14 cellular contexts compared by ENCODE assay signal in the genomic region with DNA sequence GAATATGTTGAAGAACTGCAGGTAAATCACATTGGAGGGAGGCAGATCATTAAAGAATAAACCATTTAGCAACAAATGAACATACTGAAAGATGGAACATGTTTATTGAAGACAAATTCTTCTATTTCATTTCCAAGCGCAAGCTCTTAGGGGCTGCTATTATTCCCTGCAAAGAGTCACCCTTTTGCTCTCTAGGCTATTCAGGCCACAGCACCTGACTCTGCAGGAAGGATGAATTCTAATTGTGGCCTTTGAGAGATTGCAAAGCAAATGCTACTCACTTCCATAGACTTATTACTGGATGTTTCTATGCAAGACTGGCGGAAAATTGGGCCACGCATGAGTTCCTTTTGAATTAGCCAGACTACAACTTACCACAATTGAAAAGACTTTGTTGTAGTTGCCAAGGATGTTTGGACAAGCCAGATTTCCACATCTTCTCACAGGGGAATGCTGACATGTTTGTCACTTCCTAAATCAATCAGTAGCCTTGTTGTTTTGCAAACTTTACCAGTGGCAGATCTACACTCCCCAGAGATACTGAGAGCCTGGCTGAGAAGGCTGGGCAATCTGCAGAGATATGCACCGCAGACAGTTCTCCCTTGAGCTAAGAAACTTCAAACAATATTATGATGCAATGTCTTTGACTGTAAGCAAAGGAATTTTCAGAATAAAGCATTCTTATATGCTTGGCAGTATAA.
DNase-seq lines count a peak whose midpoint lies in the region; ATAC-seq, FAIRE-seq and TF ChIP-seq lines count a peak whose summit lies in the region.
"Had no signal": no experiment of that assay in that cellular context is flagged by ENCODE, and none has a peak within 500 bp of the region (broad histone marks: within the 10 kb centered on the region; RNA-seq: fewer than 3 reads in every experiment).

No MANE protein-coding gene starts in this region.

- no peak for TF ChIP-seq EP300 in A549 (IDR thresholded peaks at IDR 0.05)

- POLR2A ChIA-PET in A549 (lab: Yijun Ruan, JAX) = no interaction called here
- POLR2A ChIA-PET in activated CD8-positive, alpha-beta T cell treated with anti-CD3 and anti-CD28 coated beads, Interleukin-2, amount 10 ng/mL, durations not matched to agents 7 days and 5 days (lab: Charles Lee) = no interaction called here
- POLR2A ChIA-PET in T-cell (lab: Charles Lee) = no interaction called here

- H3K36me3 ChIP-seq in astrocyte (ENCODE audit: insufficient read depth, low read length) = no peaks in the 10 kb centered on the region
- H3K36me3 ChIP-seq: tibial nerve had no signal

- H3K27me3 ChIP-seq in astrocyte (ENCODE audit: insufficient read depth, low read length) = no peaks in the 10 kb centered on the region
- H3K27me3 ChIP-seq: body of pancreas, tibial nerve had no signal

- H3K4me3 ChIP-seq in A549 (no peak overlapping the region), astrocyte (ENCODE audit: insufficient read depth, low read depth, low read length) (no peak overlapping the region)
- H3K4me3 ChIP-seq: body of pancreas, tibial nerve had no signal

- H3K27me3 Mint-ChIP-seq in astrocyte (ENCODE audit: low read depth, unreplicated experiment) (no peaks in the 10 kb centered on the region), T-cell (no peaks in the 10 kb centered on the region)
- H3K27me3 Mint-ChIP-seq in activated CD8-positive, alpha-beta T cell treated with anti-CD3 and anti-CD28 coated beads, Interleukin-2, amount 10 ng/mL, durations not matched to agents 7 days and 5 days (ENCODE audit: low read depth) = no peaks in the 10 kb centered on the region
- H3K27me3 Mint-ChIP-seq: activated B cell treated with CpG ODN at 0.5 μM for 24 hours had no signal

- H3K9me3 Mint-ChIP-seq in astrocyte (ENCODE audit: unreplicated experiment) = no peaks in the 10 kb centered on the region
- H3K9me3 Mint-ChIP-seq in activated CD8-positive, alpha-beta T cell treated with anti-CD3 and anti-CD28 coated beads, Interleukin-2, amount 10 ng/mL, durations not matched to agents 7 days and 5 days (ENCODE audit: insufficient read depth) = no peaks in the 10 kb centered on the region
- H3K9me3 Mint-ChIP-seq in T-cell = peaks cover under 1 to 8% (median 2%) of the 10 kb centered on the region in 3 donors
- H3K9me3 Mint-ChIP-seq: activated B cell treated with CpG ODN at 0.5 μM for 24 hours had no signal

- peak in 1 of 2 experiments; percentile 20 for DNase-seq in A549 (ENCODE audit: low read depth in 1 of 2, low spot score in 1 of 2)
- DNase-seq in HCEC 1CT = peak; percentile 9
- DNase-seq in astrocyte (ENCODE audit: low read depth) = peak; percentile 80
- peak; percentile 6 for DNase-seq in iPS-NIHi11 (ENCODE audit: low spot score)
- no peak for DNase-seq in activated CD8-positive, alpha-beta T cell treated with anti-CD3 and anti-CD28 coated beads, Interleukin-2, amount 10 ng/mL, durations not matched to agents 7 days and 5 days
- no peak for DNase-seq in T-cell
- DNase-seq: activated B cell treated with CpG ODN at 0.5 μM for 24 hours; activated T-cell treated with anti-CD3 and anti-CD28 coated beads, Interleukin-2, amount 50 U/mL, for 4 hours; NCI-H748 treated with DMSO at 0.1 percent for 48 hours; right cardiac atrium had no signal

- ATAC-seq in A549 = peak; percentile 19 to 44; a peak in 2 of 6 replicates
- ATAC-seq in activated CD8-positive, alpha-beta T cell treated with anti-CD3 and anti-CD28 coated beads, Interleukin-2, amount 10 ng/mL, durations not matched to agents 7 days and 5 days = no peak
- ATAC-seq in GM18498 (IDR thresholded peaks at IDR 0.05; ENCODE audit: unreplicated experiment) = no peak
- ATAC-seq in T-cell (replicated peaks in 1 of 4) = no peak
- ATAC-seq in HG02981 (IDR thresholded peaks at IDR 0.05; ENCODE audit: unreplicated experiment) = no peak
- ATAC-seq: activated T-cell treated with anti-CD3 and anti-CD28 coated beads, Interleukin-2, amount 50 U/mL, for 4 hours; body of pancreas; right cardiac atrium had no signal

- H3K4me1 Mint-ChIP-seq in astrocyte (ENCODE audit: low read depth, unreplicated experiment) = peaks cover 7% of the 10 kb centered on the region
- no peaks in the 10 kb centered on the region for H3K4me1 Mint-ChIP-seq in activated CD8-positive, alpha-beta T cell treated with anti-CD3 and anti-CD28 coated beads, Interleukin-2, amount 10 ng/mL, durations not matched to agents 7 days and 5 days (ENCODE audit: low read depth)
- H3K4me1 Mint-ChIP-seq in T-cell = no peaks in the 10 kb centered on the region
- H3K4me1 Mint-ChIP-seq: activated B cell treated with CpG ODN at 0.5 μM for 24 hours had no signal

- TF ChIP-seq CTCF in A549 (IDR thresholded peaks at IDR 0.05) = no peak
- no peak for TF ChIP-seq CTCF in astrocyte (IDR thresholded peaks at IDR 0.05; ENCODE audit: insufficient read depth, low read depth, low read length)

- H3K4me1 ChIP-seq in A549 (peaks cover 11% of the 10 kb centered on the region; the same call in 1 of the 3 replicates), astrocyte (ENCODE audit: insufficient read depth, low read length) (no peaks in the 10 kb centered on the region)
- H3K4me1 ChIP-seq: body of pancreas, tibial nerve had no signal

- H3K4me3 Mint-ChIP-seq in astrocyte (ENCODE audit: unreplicated experiment) (no peak overlapping the region), T-cell (no peak overlapping the region)
- H3K4me3 Mint-ChIP-seq in activated CD8-positive, alpha-beta T cell treated with anti-CD3 and anti-CD28 coated beads, Interleukin-2, amount 10 ng/mL, durations not matched to agents 7 days and 5 days = no peak overlapping the region
- H3K4me3 Mint-ChIP-seq: activated B cell treated with CpG ODN at 0.5 μM for 24 hours; activated T-cell treated with anti-CD3 and anti-CD28 coated beads, Interleukin-2, amount 50 U/mL, for 4 hours had no signal

- H3K27ac ChIP-seq in A549 (no peak overlapping the region), astrocyte (ENCODE audit: low read depth, low read length) (no peak overlapping the region)
- H3K27ac ChIP-seq: body of pancreas, tibial nerve had no signal

- no peak overlapping the region for H2AFZ ChIP-seq in astrocyte (ENCODE audit: low read depth, low read length)

- FAIRE-seq in A549 (lab: Jason Lieb, UNC) = no peak
- FAIRE-seq in astrocyte (lab: Jason Lieb, UNC) = no peak

- 62% methylated on average over 4 of the region's 4 CpGs for WGBS in A549 (ENCODE audit: missing lambda C conversion rate)

- TF ChIP-seq RAD21 in A549 (conservative IDR thresholded peaks at IDR 0.05 in 1 of 2, IDR thresholded peaks at IDR 0.05 in 1 of 2) = no peak

- H3K9me3 ChIP-seq in A549 = no peaks in the 10 kb centered on the region
- no peaks in the 10 kb centered on the region for H3K9me3 ChIP-seq in astrocyte (ENCODE audit: insufficient read depth, low read depth, low read length)
- H3K9me3 ChIP-seq: body of pancreas, tibial nerve had no signal

- TF ChIP-seq POLR2A in A549 (IDR thresholded peaks at IDR 0.05; ENCODE audit: low read length) = no peak

- H3K27ac Mint-ChIP-seq in astrocyte (ENCODE audit: unreplicated experiment) (no peak overlapping the region), T-cell (no peak overlapping the region)
- no peak overlapping the region for H3K27ac Mint-ChIP-seq in activated CD8-positive, alpha-beta T cell treated with anti-CD3 and anti-CD28 coated beads, Interleukin-2, amount 10 ng/mL, durations not matched to agents 7 days and 5 days
- H3K27ac Mint-ChIP-seq: activated B cell treated with CpG ODN at 0.5 μM for 24 hours had no signal

- H3K4me2 ChIP-seq in A549 (0 out of 3 replicates have a peak overlapping the region, but pooled peaks have one; percentile 5), astrocyte (ENCODE audit: low read length) (no peak overlapping the region)

- no peaks in the 10 kb centered on the region for H4K20me1 ChIP-seq in astrocyte (ENCODE audit: insufficient read depth, low read length)

- H3K36me3 Mint-ChIP-seq in astrocyte (ENCODE audit: low read depth, unreplicated experiment) = no peaks in the 10 kb centered on the region
- H3K36me3 Mint-ChIP-seq in activated CD8-positive, alpha-beta T cell treated with anti-CD3 and anti-CD28 coated beads, Interleukin-2, amount 10 ng/mL, durations not matched to agents 7 days and 5 days (ENCODE audit: low read depth) = no peaks in the 10 kb centered on the region
- no peaks in the 10 kb centered on the region for H3K36me3 Mint-ChIP-seq in T-cell

- CTCF ChIA-PET in A549 (lab: Yijun Ruan, JAX) = no interaction called here
- CTCF ChIA-PET in activated CD8-positive, alpha-beta T cell treated with anti-CD3 and anti-CD28 coated beads, Interleukin-2, amount 10 ng/mL, durations not matched to agents 7 days and 5 days (lab: Charles Lee) = no interaction called here
- CTCF ChIA-PET in T-cell (lab: Charles Lee) = no interaction called here

- H3K9ac ChIP-seq in astrocyte (ENCODE audit: low read length) = no peak overlapping the region

- H3K79me2 ChIP-seq in astrocyte (ENCODE audit: insufficient read depth, low read length) = no peaks in the 10 kb centered on the region

TF ChIP-seq in A549, 52 proteins besides CTCF, POLR2A, EP300 and RAD21 (continues in another document):
- TF ChIP-seq HEYL (CRISPR knock-in tag; IDR thresholded peaks at IDR 0.05) = no peak
- TF ChIP-seq TP53 (CRISPR knock-in tag; IDR thresholded peaks at IDR 0.05) = no peak
- no peak for TF ChIP-seq EHF (CRISPR knock-in tag; IDR thresholded peaks at IDR 0.05)
- TF ChIP-seq SREBF2 (IDR thresholded peaks at IDR 0.05) = no peak
- TF ChIP-seq TFCP2L1 (CRISPR knock-in tag; IDR thresholded peaks at IDR 0.05) = no peak
- no peak for TF ChIP-seq NPAS2 (CRISPR knock-in tag; IDR thresholded peaks at IDR 0.05; ENCODE audit: borderline replicate concordance)
- TF ChIP-seq CHD2 (IDR thresholded peaks at IDR 0.05; ENCODE audit: low read length, partially characterized antibody) = no peak
- no peak for TF ChIP-seq HOXB5 (CRISPR knock-in tag; IDR thresholded peaks at IDR 0.05)
- TF ChIP-seq MAZ (IDR thresholded peaks at IDR 0.05; ENCODE audit: borderline replicate concordance, low read depth, low read length) = no peak
- no peak for TF ChIP-seq KDM1A (IDR thresholded peaks at IDR 0.05; ENCODE audit: low read depth)
- no peak for TF ChIP-seq NFE2L2 (conservative IDR thresholded peaks at IDR 0.05; ENCODE audit: low read length)
- no peak for TF ChIP-seq GATA3 (IDR thresholded peaks at IDR 0.05; ENCODE audit: borderline replicate concordance)
- TF ChIP-seq, protein P1, sequence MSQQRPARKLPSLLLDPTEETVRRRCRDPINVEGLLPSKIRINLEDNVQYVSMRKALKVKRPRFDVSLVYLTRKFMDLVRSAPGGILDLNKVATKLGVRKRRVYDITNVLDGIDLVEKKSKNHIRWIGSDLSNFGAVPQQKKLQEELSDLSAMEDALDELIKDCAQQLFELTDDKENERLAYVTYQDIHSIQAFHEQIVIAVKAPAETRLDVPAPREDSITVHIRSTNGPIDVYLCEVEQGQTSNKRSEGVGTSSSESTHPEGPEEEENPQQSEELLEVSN (IDR thresholded peaks at IDR 0.05; ENCODE audit: borderline replicate concordance, low read depth) = no peak
- TF ChIP-seq HOXB13 (CRISPR knock-in tag; IDR thresholded peaks at IDR 0.05; ENCODE audit: low read depth) = no peak
- TF ChIP-seq JUN (IDR thresholded peaks at IDR 0.05) = no peak
- TF ChIP-seq CBX2 (IDR thresholded peaks at IDR 0.05; ENCODE audit: borderline replicate concordance, low read depth) = no peak
- no peak for TF ChIP-seq ESRRA (IDR thresholded peaks at IDR 0.05; ENCODE audit: borderline replicate concordance, low read length)

Comparison
In these comparisons a context has a peak if more than half of its experiments do, and no peak if none do; other contexts are left out.
1. ATAC-seq: peak in A549 (2 of 2); none in activated CD8-positive, alpha-beta T cell treated with anti-CD3 and anti-CD28 coated beads, Interleukin-2, amount 10 ng/mL, durations not matched to agents 7 days and 5 days (single experiment), GM18498 (single experiment), T-cell (0 of 4) and HG02981 (single experiment).
2. DNase-seq: peak in HCEC 1CT (single experiment), astrocyte (single experiment) and iPS-NIHi11 (single experiment); none in activated CD8-positive, alpha-beta T cell treated with anti-CD3 and anti-CD28 coated beads, Interleukin-2, amount 10 ng/mL, durations not matched to agents 7 days and 5 days (single experiment) and T-cell (0 of 34).